In the genomic region with DNA sequence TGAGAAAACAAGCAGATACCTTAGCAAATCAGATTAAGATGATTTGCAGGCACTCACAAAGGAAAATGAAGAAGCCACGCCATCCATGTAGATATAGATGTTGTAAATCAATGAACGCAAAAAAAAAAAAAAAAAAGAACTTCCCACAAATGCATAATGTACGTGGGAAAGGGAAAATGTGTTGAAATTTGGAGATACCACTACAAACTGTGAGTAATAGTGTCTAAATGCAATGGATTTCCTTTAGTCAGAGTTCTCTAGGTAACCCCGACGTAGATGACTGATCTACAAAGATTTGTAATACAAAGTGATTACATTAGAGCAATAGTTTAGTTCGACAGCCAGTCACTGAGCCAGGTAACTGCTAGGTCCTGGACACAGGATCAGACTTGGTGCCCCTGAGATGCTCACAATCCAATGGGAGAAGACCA, we compare ENCODE assay signal across 8 cellular contexts. TPM values are rescaled to one million over a fixed set of nuclear protein-coding genes. Genes with fewer than 3 reads are reported as not detected.
A peak's percentile ranks its signal among the peaks of the same experiment; 100 is the strongest.
DNase-seq lines count a peak whose midpoint lies in the region; ATAC-seq and TF ChIP-seq lines count a peak whose summit lies in the region.

No MANE protein-coding gene starts in this region.

- peak overlapping the region; percentile 79 for H3K4me3 Mint-ChIP-seq in T-helper 1 cell treated with Interleukin-12 subunit alpha and Interleukin-12 subunit beta and Interleukin-4 antibody, amounts not matched to agents 30 μg/mL and 1 μg/mL, for 36 hours
- peak overlapping the region; percentile 87 for H3K4me3 Mint-ChIP-seq in activated T-helper 17 cell treated with anti-CD3 and anti-CD28 coated beads, Interleukin-2, amount 50 U/mL, for 72 hours

- no peak overlapping the region for H3K27ac ChIP-seq in iPS-20b (ENCODE audit: low read length)
- H3K27ac ChIP-seq in stomach smooth muscle (ENCODE audit: low read length) = peak overlapping the region; percentile 60

- H3K9me3 Mint-ChIP-seq in T-helper 1 cell treated with Interleukin-12 subunit alpha and Interleukin-12 subunit beta and Interleukin-4 antibody, amounts not matched to agents 30 μg/mL and 1 μg/mL, for 36 hours = no peaks in the 10 kb centered on the region
- no peaks in the 10 kb centered on the region for H3K9me3 Mint-ChIP-seq in activated T-helper 17 cell treated with anti-CD3 and anti-CD28 coated beads, Interleukin-2, amount 50 U/mL, for 72 hours

- H3K27me3 Mint-ChIP-seq in T-helper 1 cell treated with Interleukin-12 subunit alpha and Interleukin-12 subunit beta and Interleukin-4 antibody, amounts not matched to agents 30 μg/mL and 1 μg/mL, for 36 hours (ENCODE audit: low read depth) = no peaks in the 10 kb centered on the region
- H3K27me3 Mint-ChIP-seq in activated T-helper 17 cell treated with anti-CD3 and anti-CD28 coated beads, Interleukin-2, amount 50 U/mL, for 72 hours = no peaks in the 10 kb centered on the region

- H3K4me1 ChIP-seq in iPS-20b (ENCODE audit: insufficient read depth, low read length) (no peaks in the 10 kb centered on the region), stomach smooth muscle (ENCODE audit: control insufficient read depth, insufficient read depth, low read length) (peaks cover 16% of the 10 kb centered on the region)

- ATAC-seq in activated T-helper 17 cell treated with anti-CD3 and anti-CD28 coated beads, Interleukin-2, amount 50 U/mL, for 72 hours (replicated peaks) = no peak

- POLR2A ChIA-PET in HEK293T (lab: Yijun Ruan, JAX) = interaction anchor here (0.7 to 2.0 kb wide), 5 partner anchors 12 to 466 kb away, joined by 3 to 20 read pairs (median 5); a partner anchor contains a TSS

- DNase-seq in T-helper 1 cell (no peak), NOMO-1 treated with dmso at 0.1 percent for 144 hours (lab: John Stamatoyannopoulos, UW; ENCODE audit: unreplicated experiment) (no peak), HEK293T (ENCODE audit: extremely low spot score) (no peak), AG08395 (ENCODE audit: low spot score) (no peak)

- H3K9ac ChIP-seq in iPS-20b (ENCODE audit: low read depth, low read length) (no peak overlapping the region), stomach smooth muscle (ENCODE audit: low read length in 2 of 2) (no peak overlapping the region)

- H3K4me3 ChIP-seq in iPS-20b (ENCODE audit: low read length) = peak overlapping the region; percentile 93
- H3K4me3 ChIP-seq in stomach smooth muscle (ENCODE audit: low read length in 2 of 2) = peak overlapping the region; percentile 65 to 85

- peaks cover 24% of the 10 kb centered on the region for H3K4me1 Mint-ChIP-seq in T-helper 1 cell treated with Interleukin-12 subunit alpha and Interleukin-12 subunit beta and Interleukin-4 antibody, amounts not matched to agents 30 μg/mL and 1 μg/mL, for 36 hours (ENCODE audit: low read depth)
- peaks cover 17% of the 10 kb centered on the region for H3K4me1 Mint-ChIP-seq in activated T-helper 17 cell treated with anti-CD3 and anti-CD28 coated beads, Interleukin-2, amount 50 U/mL, for 72 hours

- no peaks in the 10 kb centered on the region for H3K27me3 ChIP-seq in iPS-20b (ENCODE audit: insufficient read depth, low read length)
- no peaks in the 10 kb centered on the region for H3K27me3 ChIP-seq in stomach smooth muscle (ENCODE audit: control insufficient read depth in 1 of 2, insufficient read depth in 2 of 2, low read length in 2 of 2)

- H3K36me3 ChIP-seq in iPS-20b (ENCODE audit: insufficient read depth, low read depth, low read length) (no peaks in the 10 kb centered on the region), stomach smooth muscle (ENCODE audit: control insufficient read depth in 2 of 2, insufficient read depth in 2 of 2, low read length in 2 of 2) (peaks cover 0 to under 1% of the 10 kb centered on the region in 2 donors)

- CTCF ChIA-PET in HEK293T (lab: Yijun Ruan, JAX) = interaction anchor here (1.4 to 2.7 kb wide), 2 partner anchors 18 to 27 kb away, joined by 8 to 9 read pairs; no protein-coding TSS in a partner anchor

- H3K36me3 Mint-ChIP-seq in T-helper 1 cell treated with Interleukin-12 subunit alpha and Interleukin-12 subunit beta and Interleukin-4 antibody, amounts not matched to agents 30 μg/mL and 1 μg/mL, for 36 hours (ENCODE audit: low read depth) = peaks cover 9% of the 10 kb centered on the region
- peaks cover 19% of the 10 kb centered on the region for H3K36me3 Mint-ChIP-seq in activated T-helper 17 cell treated with anti-CD3 and anti-CD28 coated beads, Interleukin-2, amount 50 U/mL, for 72 hours (ENCODE audit: low read depth)

- no peaks in the 10 kb centered on the region for H3K9me3 ChIP-seq in iPS-20b (ENCODE audit: insufficient read depth, low read depth, low read length)
- no peaks in the 10 kb centered on the region for H3K9me3 ChIP-seq in stomach smooth muscle (ENCODE audit: control insufficient read depth in 2 of 2, low read length in 2 of 2)

- peak overlapping the region; percentile 77 for H3K27ac Mint-ChIP-seq in T-helper 1 cell treated with Interleukin-12 subunit alpha and Interleukin-12 subunit beta and Interleukin-4 antibody, amounts not matched to agents 30 μg/mL and 1 μg/mL, for 36 hours
- peak overlapping the region; percentile 72 for H3K27ac Mint-ChIP-seq in activated T-helper 17 cell treated with anti-CD3 and anti-CD28 coated beads, Interleukin-2, amount 50 U/mL, for 72 hours

TF ChIP-seq in HEK293T, 16 proteins besides CTCF, POLR2A, EP300 and RAD21:
- TF ChIP-seq HDGF (IDR thresholded peaks at IDR 0.05; ENCODE audit: borderline replicate concordance) (no peak), BHLHE40 (IDR thresholded peaks at IDR 0.05; ENCODE audit: borderline replicate concordance) (no peak), NFRKB (IDR thresholded peaks at IDR 0.05) (no peak), L3MBTL2 (conservative IDR thresholded peaks at IDR 0.05) (no peak), CTBP1 (IDR thresholded peaks at IDR 0.05; ENCODE audit: borderline replicate concordance) (no peak), TARDBP (IDR thresholded peaks at IDR 0.05) (no peak), FOXA1 (IDR thresholded peaks at IDR 0.05) (no peak), ARNT (IDR thresholded peaks at IDR 0.05) (no peak), FOXM1 (IDR thresholded peaks at IDR 0.05; ENCODE audit: borderline replicate concordance) (no peak), LEF1 (IDR thresholded peaks at IDR 0.05; ENCODE audit: borderline replicate concordance) (no peak), ELF4 (IDR thresholded peaks at IDR 0.05) (no peak), SUZ12 (IDR thresholded peaks at IDR 0.05) (no peak), SP1 (IDR thresholded peaks at IDR 0.05) (no peak), FOXK2 (IDR thresholded peaks at IDR 0.05) (no peak), ZNF384 (IDR thresholded peaks at IDR 0.05) (no peak)
- TF ChIP-seq, protein P1, sequence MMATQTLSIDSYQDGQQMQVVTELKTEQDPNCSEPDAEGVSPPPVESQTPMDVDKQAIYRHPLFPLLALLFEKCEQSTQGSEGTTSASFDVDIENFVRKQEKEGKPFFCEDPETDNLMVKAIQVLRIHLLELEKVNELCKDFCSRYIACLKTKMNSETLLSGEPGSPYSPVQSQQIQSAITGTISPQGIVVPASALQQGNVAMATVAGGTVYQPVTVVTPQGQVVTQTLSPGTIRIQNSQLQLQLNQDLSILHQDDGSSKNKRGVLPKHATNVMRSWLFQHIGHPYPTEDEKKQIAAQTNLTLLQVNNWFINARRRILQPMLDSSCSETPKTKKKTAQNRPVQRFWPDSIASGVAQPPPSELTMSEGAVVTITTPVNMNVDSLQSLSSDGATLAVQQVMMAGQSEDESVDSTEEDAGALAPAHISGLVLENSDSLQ (IDR thresholded peaks at IDR 0.05) = no peak

RNA-seq across cellular contexts. Expression of a gene that starts 0.8 kb away (rescaled TPM):
- total RNA-seq in activated T-helper 17 cell treated with anti-CD3 and anti-CD28 coated beads, Interleukin-2, amount 50 U/mL, for 72 hours = 10 to 100 TPM; 13.0 to 25.2 TPM

RNA-seq across cellular contexts. Expression of a gene that starts 4.3 kb away (rescaled TPM):
- 100 to 1,000 TPM; 553 to 834 TPM for total RNA-seq in activated T-helper 17 cell treated with anti-CD3 and anti-CD28 coated beads, Interleukin-2, amount 50 U/mL, for 72 hours

RNA-seq across cellular contexts. Expression of a gene that starts 21.7 kb away (rescaled TPM):
- total RNA-seq in activated T-helper 17 cell treated with anti-CD3 and anti-CD28 coated beads, Interleukin-2, amount 50 U/mL, for 72 hours = not detected

RNA-seq across cellular contexts. Expression of a gene that starts 37.2 kb away (rescaled TPM):
- 1 to 10 TPM; 4.2 to 5.1 TPM for total RNA-seq in activated T-helper 17 cell treated with anti-CD3 and anti-CD28 coated beads, Interleukin-2, amount 50 U/mL, for 72 hours
